ENCODE assay signal across 1 cellular context in genomic region chr2:218396688-218397501, GRCh38.
A peak's percentile ranks its signal among the peaks of the same experiment; 100 is the strongest.
TF ChIP-seq lines count a peak whose summit lies in the region.

No MANE protein-coding gene starts in this region.

TF ChIP-seq in K562, 482 proteins besides CTCF, POLR2A, EP300 and RAD21 (continued from another document):
- TF ChIP-seq SIN3B (IDR thresholded peaks at IDR 0.05; ENCODE audit: low read depth) (no peak), KHSRP (IDR thresholded peaks at IDR 0.05) (no peak), HDAC2 (IDR thresholded peaks at IDR 0.05) (no peak), SUPT5H (IDR thresholded peaks at IDR 0.05) (no peak), CBX3 (IDR thresholded peaks at IDR 0.05; ENCODE audit: borderline replicate concordance in 1 of 2, low read length in 2 of 2) (no peak), NR3C1 (CRISPR knock-in tag; IDR thresholded peaks at IDR 0.05) (no peak), ADNP (tag; IDR thresholded peaks at IDR 0.05) (no peak), RCOR1 (IDR thresholded peaks at IDR 0.05; ENCODE audit: borderline replicate concordance in 1 of 2, low read depth in 2 of 2, low read length in 2 of 2) (no peak), ZNF384 (IDR thresholded peaks at IDR 0.05; ENCODE audit: low read depth, low read length) (no peak), TGIF2 (CRISPR knock-in tag; IDR thresholded peaks at IDR 0.05) (no peak), PURB (CRISPR knock-in tag; IDR thresholded peaks at IDR 0.05; ENCODE audit: low read depth) (no peak), BRD4 (IDR thresholded peaks at IDR 0.05) (no peak), FOXA3 (CRISPR knock-in tag; conservative IDR thresholded peaks at IDR 0.05 in 1 of 2, IDR thresholded peaks at IDR 0.05 in 1 of 2) (peak; percentile 92 to 98), BCLAF1 (IDR thresholded peaks at IDR 0.05; ENCODE audit: borderline replicate concordance in 1 of 2, control insufficient read depth in 1 of 2, low read depth in 2 of 2, low read length in 1 of 2) (no peak)
